8 cellular contexts compared by ENCODE assay signal in the genomic region with DNA sequence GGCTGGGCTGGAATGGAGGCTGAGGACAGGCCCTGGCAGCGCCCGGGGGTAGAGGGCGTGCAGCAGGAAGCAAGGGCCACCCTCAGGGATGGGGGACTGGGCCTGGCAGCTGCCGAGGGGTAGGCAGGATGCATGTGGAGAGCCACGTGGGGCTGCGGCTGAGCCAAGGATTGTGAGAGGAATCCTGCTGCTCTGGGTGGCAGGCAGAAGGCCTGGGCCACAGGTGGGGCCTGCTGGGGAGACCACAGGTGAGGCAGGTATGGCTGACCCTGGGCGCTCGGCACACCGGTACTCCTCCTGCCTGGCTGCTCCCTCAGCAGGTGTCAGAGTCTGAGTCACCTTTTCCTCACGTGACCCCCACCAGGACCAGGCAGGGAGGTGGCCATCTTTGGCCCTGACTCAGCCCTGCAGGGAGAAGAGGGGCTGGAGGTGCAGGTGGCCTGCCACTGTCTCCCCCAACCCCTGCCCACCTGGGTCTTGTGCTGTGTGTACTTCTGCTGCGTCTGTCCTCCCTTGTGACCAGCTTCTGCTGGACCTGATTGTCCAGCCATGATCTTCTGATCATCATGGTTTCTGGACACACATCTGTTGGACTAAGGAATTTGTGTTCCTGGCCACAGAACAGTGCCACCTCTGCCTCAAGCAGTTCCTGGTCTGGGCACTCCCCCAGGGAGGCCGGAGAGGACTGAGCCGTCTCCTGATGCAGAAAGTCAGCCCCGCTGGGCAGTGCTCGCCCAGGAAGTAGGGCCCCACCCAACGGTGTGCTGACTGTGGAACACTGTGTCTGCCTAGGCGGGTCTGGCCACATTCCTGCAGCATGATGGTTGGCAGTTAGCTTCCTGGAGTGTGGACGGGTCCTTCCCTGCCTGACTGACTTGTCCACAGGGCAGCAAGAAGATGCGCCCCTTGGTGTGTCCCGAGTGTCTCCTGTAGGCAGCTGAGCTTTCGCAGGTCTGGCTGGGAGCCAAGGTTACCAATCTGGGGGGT. TPM values are rescaled to one million over a fixed set of nuclear protein-coding genes. Genes with fewer than 3 reads are reported as not detected.
DNase-seq lines count a peak whose midpoint lies in the region; ATAC-seq, FAIRE-seq and TF ChIP-seq lines count a peak whose summit lies in the region.

No MANE protein-coding gene starts in this region.

- H2AFZ ChIP-seq in neural progenitor cell (replicated peaks), result no peak overlapping the region

- peaks cover 9% of the 10 kb centered on the region for H3K79me2 ChIP-seq in neural progenitor cell (ENCODE audit: low read depth)

- H3K27me3 Mint-ChIP-seq in neural progenitor cell (ENCODE audit: insufficient read depth, low read depth), result peaks cover 20% of the 10 kb centered on the region

- H3K9me3 ChIP-seq in A549, result no peaks in the 10 kb centered on the region
- no peaks in the 10 kb centered on the region for H3K9me3 ChIP-seq in neural progenitor cell (ENCODE audit: low read depth)

- FAIRE-seq in A549 (lab: Jason Lieb, UNC), result no peak

- DNase-seq in A549 (ENCODE audit: low read depth in 1 of 2, low spot score in 1 of 2) (peak; percentile 89 to 90), HCEC 1CT (peak; percentile 82), SW480 (ENCODE audit: low spot score) (peak; percentile 98), epidermal melanocyte (ENCODE audit: insufficient read length, low spot score) (peak; percentile 47), neural progenitor cell (ENCODE audit: low spot score) (no peak), SKM-1 treated with dmso at 0.1 percent for 144 hours (lab: John Stamatoyannopoulos, UW; ENCODE audit: unreplicated experiment) (no peak), inferior parietal cortex (ENCODE audit: extremely low spot score) (no peak), CD1c-positive myeloid dendritic cell (ENCODE audit: extremely low spot score) (no peak)

- H4K20me1 ChIP-seq in neural progenitor cell (ENCODE audit: low read depth), result peaks cover 17% of the 10 kb centered on the region

- peak; percentile 48 for TF ChIP-seq POLR2A in A549 (IDR thresholded peaks at IDR 0.05; ENCODE audit: low read length)

- TF ChIP-seq RAD21 in A549 (conservative IDR thresholded peaks at IDR 0.05 in 1 of 2, IDR thresholded peaks at IDR 0.05 in 1 of 2), result no peak

- CTCF ChIA-PET in A549 (lab: Yijun Ruan, JAX), result interaction anchor here (1.3 to 2.1 kb wide), 3 partner anchors 9 to 61 kb away, joined by 3 to 10 read pairs (median 5); a partner anchor contains a TSS

- H3K4me3 ChIP-seq in A549 (peak overlapping the region; percentile 1; the same call in 1 of the 3 replicates), neural progenitor cell (no peak overlapping the region)

- TF ChIP-seq CTCF in A549 (IDR thresholded peaks at IDR 0.05), result no peak
- no peak for TF ChIP-seq CTCF in neural progenitor cell (IDR thresholded peaks at IDR 0.05)

- no peaks in the 10 kb centered on the region for H3K36me3 ChIP-seq in neural progenitor cell

- H3K4me3 Mint-ChIP-seq in neural progenitor cell, result peak overlapping the region; percentile 64

- H3K27ac ChIP-seq in A549 (peak overlapping the region; percentile 81 to 88), neural progenitor cell (no peak overlapping the region)

- H3K4me2 ChIP-seq in A549, result peak overlapping the region; percentile 63
- no peak overlapping the region for H3K4me2 ChIP-seq in neural progenitor cell

- ATAC-seq in A549, result peak; percentile 82 to 90

- no peaks in the 10 kb centered on the region for H3K36me3 Mint-ChIP-seq in neural progenitor cell

- no peaks in the 10 kb centered on the region for H3K9me3 Mint-ChIP-seq in neural progenitor cell

- POLR2A ChIA-PET in A549 (lab: Yijun Ruan, JAX), result no interaction called here

- H3K9ac ChIP-seq in neural progenitor cell, result no peak overlapping the region

- TF ChIP-seq EP300 in A549 (IDR thresholded peaks at IDR 0.05), result no peak

- H3K27ac Mint-ChIP-seq in neural progenitor cell, result peak overlapping the region; percentile 50

- peaks cover 18% of the 10 kb centered on the region for H3K4me1 Mint-ChIP-seq in neural progenitor cell

- 34% methylated on average over 17 of the region's 21 CpGs for WGBS in A549 (ENCODE audit: missing lambda C conversion rate)

- H3K27me3 ChIP-seq in neural progenitor cell, result peaks cover under 1% of the 10 kb centered on the region

- H3K4me1 ChIP-seq in A549 (peaks cover 40% of the 10 kb centered on the region), neural progenitor cell (peaks cover 4% of the 10 kb centered on the region)

- H3F3A ChIP-seq in neural progenitor cell (ENCODE audit: low read depth), result peaks cover 5% of the 10 kb centered on the region

TF ChIP-seq in A549, 52 proteins besides CTCF, POLR2A, EP300 and RAD21:
- TF ChIP-seq FOSL2 (IDR thresholded peaks at IDR 0.05) (no peak), FOSL2 (CRISPR knock-in tag; IDR thresholded peaks at IDR 0.05) (peak; percentile 83), MAFK (IDR thresholded peaks at IDR 0.05; ENCODE audit: partially characterized antibody) (peak; percentile 31), KDM5A (IDR thresholded peaks at IDR 0.05) (no peak), BHLHE40 (IDR thresholded peaks at IDR 0.05; ENCODE audit: low read depth, low read length) (peak; percentile 48; the same call in 1 of the 2 replicates), TFCP2L1 (CRISPR knock-in tag; IDR thresholded peaks at IDR 0.05) (peak; percentile 52; the same call in 1 of the 2 replicates), ESRRA (IDR thresholded peaks at IDR 0.05; ENCODE audit: borderline replicate concordance, low read length) (no peak), JUN (IDR thresholded peaks at IDR 0.05) (peak in 1 of 2 experiments; percentile 58; a peak in 2 of 5 replicates), KDM1A (IDR thresholded peaks at IDR 0.05; ENCODE audit: low read depth) (no peak)
- TF ChIP-seq, protein P1, sequence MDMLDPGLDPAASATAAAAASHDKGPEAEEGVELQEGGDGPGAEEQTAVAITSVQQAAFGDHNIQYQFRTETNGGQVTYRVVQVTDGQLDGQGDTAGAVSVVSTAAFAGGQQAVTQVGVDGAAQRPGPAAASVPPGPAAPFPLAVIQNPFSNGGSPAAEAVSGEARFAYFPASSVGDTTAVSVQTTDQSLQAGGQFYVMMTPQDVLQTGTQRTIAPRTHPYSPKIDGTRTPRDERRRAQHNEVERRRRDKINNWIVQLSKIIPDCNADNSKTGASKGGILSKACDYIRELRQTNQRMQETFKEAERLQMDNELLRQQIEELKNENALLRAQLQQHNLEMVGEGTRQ (IDR thresholded peaks at IDR 0.05), result peak; percentile 89
- TF ChIP-seq, protein P2, sequence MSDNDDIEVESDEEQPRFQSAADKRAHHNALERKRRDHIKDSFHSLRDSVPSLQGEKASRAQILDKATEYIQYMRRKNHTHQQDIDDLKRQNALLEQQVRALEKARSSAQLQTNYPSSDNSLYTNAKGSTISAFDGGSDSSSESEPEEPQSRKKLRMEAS (IDR thresholded peaks at IDR 0.05), result peak; percentile 35; the same call in 1 of the 2 replicates

RNA-seq across cellular contexts. Expression of a gene that starts 6.4 kb away (rescaled TPM):
- polyA plus RNA-seq in A549 (2011; rRNA removed) (20.7 and 23.8 TPM in 2 replicates), A549 (2017; fragmentation: RNase III; extraction: RNeasy Plus Mini Kit Qiagen cat#74134 plus additional on column Dnase treatment) (20.6 to 22.5 TPM (median 22.0 TPM) in 3 replicates)
- polyA plus RNA-seq in A549 (2012; cell fraction: cytosol; rRNA removed), result 39.7 and 49.8 TPM in 2 replicates
- polyA plus RNA-seq in A549 (2012; cell fraction: nucleus; rRNA removed), result 268 and 290 TPM in 2 replicates
- polyA minus RNA-seq in A549 (2011; rRNA and poly(A)+ RNA removed), result 25.8 and 32.7 TPM in 2 replicates
- 12.9 and 34.4 TPM in 2 replicates for total RNA-seq in neural progenitor cell (ENCODE audit: low replicate concordance)

RNA-seq across cellular contexts. Expression of a gene that starts 6.9 kb away (rescaled TPM):
- polyA plus RNA-seq in A549 (2011; rRNA removed), result 33.6 and 41.3 TPM in 2 replicates
- polyA plus RNA-seq in A549 (2012; cell fraction: cytosol; rRNA removed), result 47.5 and 56.3 TPM in 2 replicates
- 181 and 185 TPM in 2 replicates for polyA plus RNA-seq in A549 (2012; cell fraction: nucleus; rRNA removed)
- 45.6 to 52.9 TPM (median 48.0 TPM) in 3 replicates for polyA plus RNA-seq in A549 (2017; fragmentation: RNase III; extraction: RNeasy Plus Mini Kit Qiagen cat#74134 plus additional on column Dnase treatment)
- 68.5 and 82.6 TPM in 2 replicates for polyA minus RNA-seq in A549 (2011; rRNA and poly(A)+ RNA removed)
- 47.8 and 84.5 TPM in 2 replicates for total RNA-seq in neural progenitor cell (ENCODE audit: low replicate concordance)

RNA-seq across cellular contexts. Expression of a gene that starts 21.6 kb away (rescaled TPM):
- 16.0 and 19.6 TPM in 2 replicates for polyA plus RNA-seq in A549 (2011; rRNA removed)
- 42.7 and 47.2 TPM in 2 replicates for polyA plus RNA-seq in A549 (2012; cell fraction: cytosol; rRNA removed)
- 66.6 and 82.2 TPM in 2 replicates for polyA plus RNA-seq in A549 (2012; cell fraction: nucleus; rRNA removed)
- polyA plus RNA-seq in A549 (2017; fragmentation: RNase III; extraction: RNeasy Plus Mini Kit Qiagen cat#74134 plus additional on column Dnase treatment), result 35.7 to 38.7 TPM (median 37.5 TPM) in 3 replicates
- 14.8 and 16.1 TPM in 2 replicates for polyA minus RNA-seq in A549 (2011; rRNA and poly(A)+ RNA removed)
- 34.4 and 52.4 TPM in 2 replicates for total RNA-seq in neural progenitor cell (ENCODE audit: low replicate concordance)

RNA-seq across cellular contexts. Expression of a gene that starts 33.2 kb away (rescaled TPM):
- polyA plus RNA-seq in A549 (2011; rRNA removed) (26.7 and 28.2 TPM in 2 replicates), A549 (2017; fragmentation: RNase III; extraction: RNeasy Plus Mini Kit Qiagen cat#74134 plus additional on column Dnase treatment) (28.8 to 35.2 TPM (median 33.4 TPM) in 3 replicates)
- polyA plus RNA-seq in A549 (2012; cell fraction: cytosol; rRNA removed), result 43.3 and 46.0 TPM in 2 replicates
- polyA plus RNA-seq in A549 (2012; cell fraction: nucleus; rRNA removed), result 131 and 139 TPM in 2 replicates
- 18.9 and 20.0 TPM in 2 replicates for polyA minus RNA-seq in A549 (2011; rRNA and poly(A)+ RNA removed)
- total RNA-seq in neural progenitor cell (ENCODE audit: low replicate concordance), result 37.6 and 55.2 TPM in 2 replicates

Comparison
In these comparisons a context has a peak if more than half of its experiments do, and no peak if none do; other contexts are left out.
1. DNase-seq: peak in A549 (2 of 2), HCEC 1CT (single experiment), SW480 (single experiment) and epidermal melanocyte (single experiment); none in neural progenitor cell (single experiment), SKM-1 treated with dmso at 0.1 percent for 144 hours (single experiment), inferior parietal cortex (single experiment) and CD1c-positive myeloid dendritic cell (single experiment).